Comparison of ENCODE assay signal across 1 cellular context in genomic region chr9:134067904-134068741, GRCh38.
TF ChIP-seq lines count a peak whose summit lies in the region.

Gene BRD3 (minus strand): TSS chr9:134068026. CDS start chr9:134053477, 14,549 bp downstream.

TF ChIP-seq in HepG2, 621 proteins besides CTCF, POLR2A, EP300 and RAD21 (continued from another document and continues in another):
- TF ChIP-seq RFXAP (CRISPR knock-in tag; IDR thresholded peaks at IDR 0.05; ENCODE audit: borderline replicate concordance): no peak
- no peak for TF ChIP-seq ARNTL (CRISPR knock-in tag; IDR thresholded peaks at IDR 0.05)
- peak; percentile 71 for TF ChIP-seq ZNF263 (CRISPR knock-in tag; IDR thresholded peaks at IDR 0.05)
- TF ChIP-seq BHLHE40 (IDR thresholded peaks at IDR 0.05; ENCODE audit: low read length): peak; percentile 42; the same call in 1 of the 2 replicates
- TF ChIP-seq CHCHD3 (CRISPR knock-in tag; IDR thresholded peaks at IDR 0.05): no peak
- TF ChIP-seq DNMT3B (CRISPR knock-in tag; conservative IDR thresholded peaks at IDR 0.05): no peak
- no peak for TF ChIP-seq NR3C1 (CRISPR knock-in tag; IDR thresholded peaks at IDR 0.05)
- no peak for TF ChIP-seq NFRKB (IDR thresholded peaks at IDR 0.05)
- no peak for TF ChIP-seq RORA (CRISPR knock-in tag; IDR thresholded peaks at IDR 0.05)
- TF ChIP-seq NFYC (CRISPR knock-in tag; IDR thresholded peaks at IDR 0.05): no peak
- TF ChIP-seq, protein P1, sequence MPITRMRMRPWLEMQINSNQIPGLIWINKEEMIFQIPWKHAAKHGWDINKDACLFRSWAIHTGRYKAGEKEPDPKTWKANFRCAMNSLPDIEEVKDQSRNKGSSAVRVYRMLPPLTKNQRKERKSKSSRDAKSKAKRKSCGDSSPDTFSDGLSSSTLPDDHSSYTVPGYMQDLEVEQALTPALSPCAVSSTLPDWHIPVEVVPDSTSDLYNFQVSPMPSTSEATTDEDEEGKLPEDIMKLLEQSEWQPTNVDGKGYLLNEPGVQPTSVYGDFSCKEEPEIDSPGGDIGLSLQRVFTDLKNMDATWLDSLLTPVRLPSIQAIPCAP (CRISPR knock-in tag; IDR thresholded peaks at IDR 0.05; ENCODE audit: low read depth): no peak
- TF ChIP-seq ZNF431 (CRISPR knock-in tag; IDR thresholded peaks at IDR 0.05; ENCODE audit: borderline replicate concordance, low read depth): peak; percentile 40; the same call in 1 of the 2 replicates
- TF ChIP-seq MNT (IDR thresholded peaks at IDR 0.05): no peak
- no peak for TF ChIP-seq ELF4 (CRISPR knock-in tag; IDR thresholded peaks at IDR 0.05; ENCODE audit: borderline replicate concordance)
- no peak for TF ChIP-seq ZNF101 (CRISPR knock-in tag; IDR thresholded peaks at IDR 0.05; ENCODE audit: borderline replicate concordance, low read depth)
- no peak for TF ChIP-seq SATB2 (CRISPR knock-in tag; IDR thresholded peaks at IDR 0.05)
- no peak for TF ChIP-seq ZNF124 (CRISPR knock-in tag; IDR thresholded peaks at IDR 0.05)
- no peak for TF ChIP-seq MBD4 (IDR thresholded peaks at IDR 0.05; ENCODE audit: borderline replicate concordance, low read length)
- no peak for TF ChIP-seq NFE2L2 (IDR thresholded peaks at IDR 0.05; ENCODE audit: low read length)
- no peak for TF ChIP-seq PHF20 (CRISPR knock-in tag; IDR thresholded peaks at IDR 0.05)
- TF ChIP-seq ZNF160 (CRISPR knock-in tag; IDR thresholded peaks at IDR 0.05): no peak
- TF ChIP-seq HCFC1 (IDR thresholded peaks at IDR 0.05; ENCODE audit: low read depth, low read length): peak; percentile 83
- TF ChIP-seq ZNF280D (CRISPR knock-in tag; IDR thresholded peaks at IDR 0.05): no peak
- no peak for TF ChIP-seq PPARG (CRISPR knock-in tag; conservative IDR thresholded peaks at IDR 0.05)
- no peak for TF ChIP-seq SIX1 (CRISPR knock-in tag; IDR thresholded peaks at IDR 0.05; ENCODE audit: borderline replicate concordance)
- TF ChIP-seq CBFB (CRISPR knock-in tag; IDR thresholded peaks at IDR 0.05): no peak
- no peak for TF ChIP-seq ADNP (CRISPR knock-in tag; IDR thresholded peaks at IDR 0.05)
- TF ChIP-seq KAT7 (CRISPR knock-in tag; IDR thresholded peaks at IDR 0.05; ENCODE audit: borderline replicate concordance): no peak
- TF ChIP-seq SP4 (CRISPR knock-in tag; IDR thresholded peaks at IDR 0.05): peak; percentile 77
- TF ChIP-seq ZGPAT (CRISPR knock-in tag; IDR thresholded peaks at IDR 0.05): no peak
- no peak for TF ChIP-seq ATM (IDR thresholded peaks at IDR 0.05; ENCODE audit: borderline replicate concordance)
- TF ChIP-seq ZNF878 (CRISPR knock-in tag; IDR thresholded peaks at IDR 0.05): no peak
- TF ChIP-seq, protein P2, sequence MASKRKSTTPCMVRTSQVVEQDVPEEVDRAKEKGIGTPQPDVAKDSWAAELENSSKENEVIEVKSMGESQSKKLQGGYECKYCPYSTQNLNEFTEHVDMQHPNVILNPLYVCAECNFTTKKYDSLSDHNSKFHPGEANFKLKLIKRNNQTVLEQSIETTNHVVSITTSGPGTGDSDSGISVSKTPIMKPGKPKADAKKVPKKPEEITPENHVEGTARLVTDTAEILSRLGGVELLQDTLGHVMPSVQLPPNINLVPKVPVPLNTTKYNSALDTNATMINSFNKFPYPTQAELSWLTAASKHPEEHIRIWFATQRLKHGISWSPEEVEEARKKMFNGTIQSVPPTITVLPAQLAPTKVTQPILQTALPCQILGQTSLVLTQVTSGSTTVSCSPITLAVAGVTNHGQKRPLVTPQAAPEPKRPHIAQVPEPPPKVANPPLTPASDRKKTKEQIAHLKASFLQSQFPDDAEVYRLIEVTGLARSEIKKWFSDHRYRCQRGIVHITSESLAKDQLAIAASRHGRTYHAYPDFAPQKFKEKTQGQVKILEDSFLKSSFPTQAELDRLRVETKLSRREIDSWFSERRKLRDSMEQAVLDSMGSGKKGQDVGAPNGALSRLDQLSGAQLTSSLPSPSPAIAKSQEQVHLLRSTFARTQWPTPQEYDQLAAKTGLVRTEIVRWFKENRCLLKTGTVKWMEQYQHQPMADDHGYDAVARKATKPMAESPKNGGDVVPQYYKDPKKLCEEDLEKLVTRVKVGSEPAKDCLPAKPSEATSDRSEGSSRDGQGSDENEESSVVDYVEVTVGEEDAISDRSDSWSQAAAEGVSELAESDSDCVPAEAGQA (IDR thresholded peaks at IDR 0.05; ENCODE audit: low read depth): no peak
- TF ChIP-seq, protein P2 (CRISPR knock-in tag; IDR thresholded peaks at IDR 0.05; ENCODE audit: borderline replicate concordance): 0 out of 2 replicates have a peak, but pooled peaks have one; percentile 40
- TF ChIP-seq BCLAF1 (IDR thresholded peaks at IDR 0.05): no peak
- no peak for TF ChIP-seq CCAR2 (optimal IDR thresholded peaks at IDR 0.05; ENCODE audit: low read depth, low read length)
- TF ChIP-seq ZNF282 (IDR thresholded peaks at IDR 0.05; ENCODE audit: partially characterized antibody): no peak
- TF ChIP-seq ZNF652 (CRISPR knock-in tag; IDR thresholded peaks at IDR 0.05; ENCODE audit: borderline replicate concordance, low read depth): no peak
- TF ChIP-seq ZFYVE20 (CRISPR knock-in tag; IDR thresholded peaks at IDR 0.05; ENCODE audit: borderline replicate concordance, low read depth): no peak
- TF ChIP-seq ZSCAN20 (CRISPR knock-in tag; IDR thresholded peaks at IDR 0.05; ENCODE audit: borderline replicate concordance): peak; percentile 63; the same call in 1 of the 2 replicates
- TF ChIP-seq IRF2 (CRISPR knock-in tag; IDR thresholded peaks at IDR 0.05): no peak
- TF ChIP-seq NR2F1 (CRISPR knock-in tag; IDR thresholded peaks at IDR 0.05): peak in 1 of 2 experiments; percentile 26; a peak in 1 of 4 replicates
- no peak for TF ChIP-seq ZNF451 (CRISPR knock-in tag; IDR thresholded peaks at IDR 0.05)
- no peak for TF ChIP-seq ZNF629 (CRISPR knock-in tag; conservative IDR thresholded peaks at IDR 0.05)
- TF ChIP-seq CEBPG (CRISPR knock-in tag; IDR thresholded peaks at IDR 0.05): no peak
- TF ChIP-seq SYNCRIP (IDR thresholded peaks at IDR 0.05; ENCODE audit: insufficient read depth, low read depth, low read length): no peak
- TF ChIP-seq ZNF670 (CRISPR knock-in tag; IDR thresholded peaks at IDR 0.05; ENCODE audit: borderline replicate concordance): no peak
- TF ChIP-seq XBP1 (CRISPR knock-in tag; IDR thresholded peaks at IDR 0.05): 0 out of 2 replicates have a peak, but pooled peaks have one; percentile 42
- TF ChIP-seq KLF9 (CRISPR knock-in tag; IDR thresholded peaks at IDR 0.05; ENCODE audit: low read depth): no peak
- TF ChIP-seq ZNF775 (CRISPR knock-in tag; IDR thresholded peaks at IDR 0.05; ENCODE audit: borderline replicate concordance): no peak
- TF ChIP-seq, protein P3, sequence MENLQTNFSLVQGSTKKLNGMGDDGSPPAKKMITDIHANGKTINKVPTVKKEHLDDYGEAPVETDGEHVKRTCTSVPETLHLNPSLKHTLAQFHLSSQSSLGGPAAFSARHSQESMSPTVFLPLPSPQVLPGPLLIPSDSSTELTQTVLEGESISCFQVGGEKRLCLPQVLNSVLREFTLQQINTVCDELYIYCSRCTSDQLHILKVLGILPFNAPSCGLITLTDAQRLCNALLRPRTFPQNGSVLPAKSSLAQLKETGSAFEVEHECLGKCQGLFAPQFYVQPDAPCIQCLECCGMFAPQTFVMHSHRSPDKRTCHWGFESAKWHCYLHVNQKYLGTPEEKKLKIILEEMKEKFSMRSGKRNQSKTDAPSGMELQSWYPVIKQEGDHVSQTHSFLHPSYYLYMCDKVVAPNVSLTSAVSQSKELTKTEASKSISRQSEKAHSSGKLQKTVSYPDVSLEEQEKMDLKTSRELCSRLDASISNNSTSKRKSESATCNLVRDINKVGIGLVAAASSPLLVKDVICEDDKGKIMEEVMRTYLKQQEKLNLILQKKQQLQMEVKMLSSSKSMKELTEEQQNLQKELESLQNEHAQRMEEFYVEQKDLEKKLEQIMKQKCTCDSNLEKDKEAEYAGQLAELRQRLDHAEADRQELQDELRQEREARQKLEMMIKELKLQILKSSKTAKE (CRISPR knock-in tag; IDR thresholded peaks at IDR 0.05; ENCODE audit: borderline replicate concordance): no peak
